ENCODE assay signal across 18 cellular contexts in genomic region chr11:117973446-117973922, GRCh38. TPM values are rescaled to one million over a fixed set of nuclear protein-coding genes. Genes with fewer than 3 reads are reported as not detected.
DNase-seq lines count a peak whose midpoint lies in the region; ATAC-seq and TF ChIP-seq lines count a peak whose summit lies in the region.
"Had no signal": no experiment of that assay in that cellular context is flagged by ENCODE, and none has a peak within 500 bp of the region (broad histone marks: within the 10 kb centered on the region; RNA-seq: fewer than 3 reads in every experiment).

No MANE protein-coding gene starts in this region.

- H3K27me3 ChIP-seq in right atrium auricular region, result no peaks in the 10 kb centered on the region
- peaks cover 0 to 3% (median 0%) of the 10 kb centered on the region in 9 donors for H3K27me3 ChIP-seq in heart left ventricle
- no peaks in the 10 kb centered on the region for H3K27me3 ChIP-seq in colonic mucosa

- H3K27ac ChIP-seq in right atrium auricular region (no peak overlapping the region), heart left ventricle (peak overlapping the region in 1 of 12 donors; percentile 81), colonic mucosa (peak overlapping the region; percentile 58)
- H3K27ac ChIP-seq: PC-9 had no signal

- WGBS in heart left ventricle, 4 donors, result 66 to 94% (median 90%) methylated on average over 4 of the region's 4 CpGs

- H3K4me3 ChIP-seq in right atrium auricular region, result no peak overlapping the region
- no peak overlapping the region for H3K4me3 ChIP-seq in heart left ventricle
- H3K4me3 ChIP-seq in colonic mucosa, result no peak overlapping the region
- H3K4me3 ChIP-seq: HAP-1, PC-9 had no signal

- H3K36me3 ChIP-seq in right atrium auricular region (no peaks in the 10 kb centered on the region), heart left ventricle (no peaks in the 10 kb centered on the region), colonic mucosa (no peaks in the 10 kb centered on the region)
- H3K36me3 ChIP-seq: HAP-1 had no signal

- TF ChIP-seq CTCF in right atrium auricular region (IDR thresholded peaks at IDR 0.05), result no peak
- TF ChIP-seq CTCF in heart left ventricle (IDR thresholded peaks at IDR 0.05), result no peak
- no peak for TF ChIP-seq CTCF in colonic mucosa (IDR thresholded peaks at IDR 0.05)

- ATAC-seq in heart left ventricle (no peak), GM18870 (IDR thresholded peaks at IDR 0.05; ENCODE audit: unreplicated experiment) (no peak), GM19035 (IDR thresholded peaks at IDR 0.05; ENCODE audit: unreplicated experiment) (no peak)
- ATAC-seq: stimulated activated naive CD8-positive, alpha-beta T cell treated with anti-CD3 and anti-CD28 coated beads, Interleukin-15, Interleukin-2, amounts not matched to agents 100 U/mL and 50 U/mL, for 24 hours had no signal

- no peak for TF ChIP-seq POLR2A in heart left ventricle (IDR thresholded peaks at IDR 0.05)

- no peak overlapping the region for H3K9ac ChIP-seq in colonic mucosa (ENCODE audit: low read depth in 2 of 2, low read length in 2 of 2)

- DNase-seq in right atrium auricular region (ENCODE audit: low spot score) (peak; percentile 16), heart left ventricle (no peak), OCI-M1 (lab: John Stamatoyannopoulos, UW) (peak; percentile 43), colonic mucosa (no peak), ureter (ENCODE audit: low spot score) (peak; percentile 25), SHP77 (lab: John Stamatoyannopoulos, UW) (no peak)
- DNase-seq: activated CD8-positive, alpha-beta memory T cell treated with anti-CD3 and anti-CD28 coated beads for 24 hours; activated naive CD4-positive, alpha-beta T cell treated with anti-CD3 and anti-CD28 coated beads, Interleukin-2, amount 50 U/mL, for 16 hours; DMS 273 treated with DMSO at 0.1 percent for 48 hours; foreskin melanocyte; mesendoderm; occipital lobe; PC-9; stimulated activated naive CD8-positive, alpha-beta T cell treated with anti-CD3 and anti-CD28 coated beads, Interleukin-15, Interleukin-2, amounts not matched to agents 100 U/mL and 50 U/mL, for 24 hours had no signal

- intact Hi-C loops in heart left ventricle (cut with DNase I) (no loop called here), colonic mucosa (cut with DNase I) (no loop called here)

- H3K4me1 ChIP-seq in right atrium auricular region (peaks cover 0 to 9% of the 10 kb centered on the region in 2 donors), heart left ventricle (peaks cover 0 to 96% (median 0%) of the 10 kb centered on the region in 12 donors), colonic mucosa (peaks cover 19% of the 10 kb centered on the region)
- H3K4me1 ChIP-seq: HAP-1 had no signal

- H3K9me3 ChIP-seq in right atrium auricular region, result no peaks in the 10 kb centered on the region
- H3K9me3 ChIP-seq in heart left ventricle, result no peaks in the 10 kb centered on the region
- H3K9me3 ChIP-seq in colonic mucosa, result no peaks in the 10 kb centered on the region
- H3K9me3 ChIP-seq: HAP-1 had no signal

RNA-seq across cellular contexts. Expression of gene IL10RA, which starts 12.7 kb away (rescaled TPM):
- total RNA-seq in right atrium auricular region (10 to 100 TPM in 1 of 2 donors, 1 to 10 TPM in 1; 4.6 to 11.4 TPM), heart left ventricle (10 to 100 TPM in 2 of 9 donors, 1 to 10 TPM in 7; 2.1 to 49.0 (median 6.3) TPM), colonic mucosa (1 to 10 TPM; 4.4 to 9.8 TPM), ureter (22.4 TPM)
- 1 to 10 TPM; 3.7 to 3.9 TPM for polyA plus RNA-seq in heart left ventricle
- total RNA-seq: bronchial epithelial cell, PC-9 had no signal

RNA-seq across cellular contexts. Expression of gene TMPRSS13, which starts 44.3 kb away (rescaled TPM):
- total RNA-seq in right atrium auricular region, result not detected
- under 1 TPM in 4 of 9 donors, not detected in 5; 0.06 to 0.51 (median 0.25) TPM for total RNA-seq in heart left ventricle
- under 1 TPM; 0.03 to 0.08 TPM for polyA plus RNA-seq in heart left ventricle
- total RNA-seq in colonic mucosa, result 1 to 10 TPM; 1.5 to 1.6 TPM
- total RNA-seq in ureter, result 1.9 TPM

Comparison
In these comparisons a context has a peak if more than half of its experiments do, and no peak if none do; other contexts are left out.
1. DNase-seq: peak in right atrium auricular region (single experiment), OCI-M1 (single experiment) and ureter (single experiment); none in heart left ventricle (0 of 5), colonic mucosa (single experiment) and SHP77 (0 of 2).